Comparison of ENCODE assay signal across 10 cellular contexts in the genomic region with DNA sequence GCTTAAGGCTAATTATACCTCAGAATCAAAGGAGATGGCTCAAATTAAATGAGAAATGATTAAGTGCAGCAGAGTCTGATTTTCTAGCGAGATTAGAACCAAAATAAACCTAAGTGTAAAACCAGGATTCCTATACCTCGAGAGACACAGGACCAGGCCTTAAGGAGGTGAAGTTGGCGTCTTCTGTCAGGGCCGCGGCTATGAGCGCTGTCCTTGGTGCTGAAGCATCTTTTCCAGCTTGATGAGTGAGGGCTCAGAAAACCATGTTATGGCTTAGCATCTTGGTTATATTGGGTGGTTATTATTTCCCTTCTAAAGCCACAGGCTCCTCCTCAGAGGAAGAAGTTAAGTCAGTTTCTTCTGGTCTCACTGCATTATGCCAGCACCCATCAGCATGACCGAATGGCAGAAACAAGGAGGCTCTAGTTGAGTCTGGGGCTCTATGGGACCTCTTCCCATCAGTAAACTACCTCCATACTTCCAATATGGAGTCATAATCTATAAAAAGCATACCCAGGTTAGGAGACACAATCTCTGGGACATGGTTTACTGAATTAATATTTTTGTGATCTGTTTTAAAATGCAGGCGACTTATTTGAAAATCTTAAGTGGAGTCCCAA.
DNase-seq lines count a peak whose midpoint lies in the region; ATAC-seq, FAIRE-seq and TF ChIP-seq lines count a peak whose summit lies in the region.
"Had no signal": no experiment of that assay in that cellular context is flagged by ENCODE, and none has a peak within 500 bp of the region (broad histone marks: within the 10 kb centered on the region; RNA-seq: fewer than 3 reads in every experiment).

No MANE protein-coding gene starts in this region.

- H3K27ac ChIP-seq in breast epithelium, result no peak overlapping the region
- no peak overlapping the region for H3K27ac ChIP-seq in gastroesophageal sphincter
- H3K27ac ChIP-seq: BLaER1 had no signal

- DNase-seq in MCF 10A (ENCODE audit: unreplicated experiment) (peak; percentile 52), breast epithelium (ENCODE audit: low spot score in 2 of 2) (no peak), RPMI8226 (peak; percentile 40), fibroblast of gingiva (ENCODE audit: low read depth) (peak; percentile 17), RCC 7860 (ENCODE audit: low spot score) (no peak)
- peak; percentile 33 for DNase-seq in stimulated activated naive CD8-positive, alpha-beta T cell treated with anti-CD3 and anti-CD28 coated beads, Interleukin-15, Interleukin-2, amounts not matched to agents 100 U/mL and 50 U/mL, for 24 hours
- DNase-seq in stimulated activated naive CD4-positive, alpha-beta T cell (lab: John Stamatoyannopoulos, UW), result no peak

- no peak overlapping the region for H3K4me3 Mint-ChIP-seq in MCF 10A (ENCODE audit: unreplicated experiment)
- H3K4me3 Mint-ChIP-seq: stimulated activated naive CD8-positive, alpha-beta T cell treated with anti-CD3 and anti-CD28 coated beads, Interleukin-15, amount 100 ng/mL, for 72 hours had no signal

- no peaks in the 10 kb centered on the region for H3K9me3 ChIP-seq in breast epithelium
- H3K9me3 ChIP-seq in gastroesophageal sphincter, result no peaks in the 10 kb centered on the region
- H3K9me3 ChIP-seq: BLaER1 had no signal

- ATAC-seq in stimulated activated naive CD8-positive, alpha-beta T cell treated with anti-CD3 and anti-CD28 coated beads, Interleukin-15, Interleukin-2, amounts not matched to agents 100 U/mL and 50 U/mL, for 24 hours, result no peak
- ATAC-seq in gastroesophageal sphincter, result no peak
- ATAC-seq: stimulated activated naive CD8-positive, alpha-beta T cell treated with anti-CD3 and anti-CD28 coated beads, Interleukin-15, amount 100 ng/mL, for 72 hours had no signal

- TF ChIP-seq EP300 in gastroesophageal sphincter (IDR thresholded peaks at IDR 0.05), result no peak

- H3K36me3 ChIP-seq in breast epithelium (no peaks in the 10 kb centered on the region), gastroesophageal sphincter (no peaks in the 10 kb centered on the region)
- H3K36me3 ChIP-seq: BLaER1 had no signal

- CTCF ChIA-PET in MCF 10A (lab: Yijun Ruan, JAX), result no interaction called here

- no peaks in the 10 kb centered on the region for H3K27me3 Mint-ChIP-seq in MCF 10A (ENCODE audit: insufficient read depth, unreplicated experiment)
- H3K27me3 Mint-ChIP-seq: stimulated activated naive CD8-positive, alpha-beta T cell treated with anti-CD3 and anti-CD28 coated beads, Interleukin-15, amount 100 ng/mL, for 72 hours had no signal

- FAIRE-seq in RCC 7860 (lab: Jason Lieb, UNC), result no peak

- no peak overlapping the region for H3K27ac Mint-ChIP-seq in MCF 10A (ENCODE audit: low read depth, unreplicated experiment)
- H3K27ac Mint-ChIP-seq: stimulated activated naive CD8-positive, alpha-beta T cell treated with anti-CD3 and anti-CD28 coated beads, Interleukin-15, amount 100 ng/mL, for 72 hours had no signal

- no peak overlapping the region for H3K4me3 ChIP-seq in breast epithelium
- H3K4me3 ChIP-seq in gastroesophageal sphincter, result no peak overlapping the region
- H3K4me3 ChIP-seq: BLaER1 had no signal

- TF ChIP-seq CTCF in MCF 10A (IDR thresholded peaks at IDR 0.05; ENCODE audit: unreplicated experiment) (no peak), breast epithelium (IDR thresholded peaks at IDR 0.05) (no peak), gastroesophageal sphincter (IDR thresholded peaks at IDR 0.05) (no peak)

- H3K9me3 Mint-ChIP-seq in MCF 10A (ENCODE audit: unreplicated experiment), result no peaks in the 10 kb centered on the region

- no peaks in the 10 kb centered on the region for H3K36me3 Mint-ChIP-seq in MCF 10A (ENCODE audit: insufficient read depth, unreplicated experiment)

- H3K4me1 Mint-ChIP-seq in MCF 10A (ENCODE audit: insufficient read depth, unreplicated experiment), result no peaks in the 10 kb centered on the region
- H3K4me1 Mint-ChIP-seq: stimulated activated naive CD8-positive, alpha-beta T cell treated with anti-CD3 and anti-CD28 coated beads, Interleukin-15, amount 100 ng/mL, for 72 hours had no signal

- no peaks in the 10 kb centered on the region for H3K4me1 ChIP-seq in breast epithelium
- no peaks in the 10 kb centered on the region for H3K4me1 ChIP-seq in gastroesophageal sphincter
- H3K4me1 ChIP-seq: BLaER1 had no signal

- no peak for TF ChIP-seq POLR2A in breast epithelium (IDR thresholded peaks at IDR 0.05)
- no peak for TF ChIP-seq POLR2A in gastroesophageal sphincter (IDR thresholded peaks at IDR 0.05)

- WGBS in gastroesophageal sphincter (ENCODE audit: low coverage in 1 of 2), 2 donors, result 30 to 33% methylated on average over 3 to 8 of the region's 8 CpGs

- H3K27me3 ChIP-seq in breast epithelium (no peaks in the 10 kb centered on the region), gastroesophageal sphincter (no peaks in the 10 kb centered on the region)
- H3K27me3 ChIP-seq: BLaER1 had no signal

- no TSS peak for BruUV-seq in MCF 10A (replicated peaks; lab: Mats Ljungman, UMichigan)

- intact Hi-C loops in MCF 10A (cut with micrococcal nuclease) (no loop called here), breast epithelium (cut with DNase I; ENCODE audit: low total_unique reads) (no loop called here)

- POLR2A ChIA-PET in MCF 10A (lab: Yijun Ruan, JAX), result no interaction called here

Comparison
In these comparisons a context has a peak if more than half of its experiments do, and no peak if none do; other contexts are left out.
1. DNase-seq: peak in MCF 10A (single experiment), RPMI8226 (single experiment), fibroblast of gingiva (single experiment) and stimulated activated naive CD8-positive, alpha-beta T cell treated with anti-CD3 and anti-CD28 coated beads, Interleukin-15, Interleukin-2, amounts not matched to agents 100 U/mL and 50 U/mL, for 24 hours (single experiment); none in breast epithelium (0 of 2), stimulated activated naive CD4-positive, alpha-beta T cell (0 of 6) and RCC 7860 (single experiment).